13 cellular contexts compared by ENCODE assay signal in the genomic region with DNA sequence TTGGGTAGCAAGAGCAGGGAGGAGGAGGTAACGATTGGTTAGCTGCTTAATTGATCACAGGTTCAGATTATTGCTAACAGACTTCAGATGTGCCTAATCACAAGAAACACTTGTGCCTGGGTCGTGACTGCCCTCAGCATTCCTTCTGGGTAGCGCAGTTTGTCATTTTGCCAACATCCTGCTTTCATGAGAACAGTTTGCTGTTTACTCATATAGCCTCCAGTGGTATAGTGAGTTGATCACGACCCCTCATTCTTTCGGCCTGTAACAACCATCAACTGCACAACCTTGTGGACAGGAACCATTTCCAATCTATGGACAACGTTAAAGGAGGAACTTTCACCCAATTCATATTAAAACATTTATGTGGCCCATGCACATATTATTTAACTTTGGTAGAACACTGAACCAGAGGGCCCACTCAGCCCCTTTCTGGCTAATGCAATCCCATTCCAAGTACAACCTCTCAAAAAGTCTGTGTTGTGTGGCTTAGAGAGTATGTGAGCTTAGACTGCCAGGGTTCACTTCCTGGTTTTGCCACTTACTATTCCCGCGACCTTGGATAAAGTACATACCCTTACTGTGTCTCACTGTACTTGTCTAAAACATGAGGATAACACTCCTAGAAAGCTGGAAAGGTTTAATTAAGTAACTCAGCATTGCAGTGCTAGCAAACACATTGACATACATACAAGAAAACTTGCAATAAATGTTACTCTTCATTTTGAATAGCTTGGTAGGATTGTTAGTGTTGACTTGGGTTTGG.
DNase-seq lines count a peak whose midpoint lies in the region; ATAC-seq and TF ChIP-seq lines count a peak whose summit lies in the region.
"Had no signal": no experiment of that assay in that cellular context is flagged by ENCODE, and none has a peak within 500 bp of the region (broad histone marks: within the 10 kb centered on the region; RNA-seq: fewer than 3 reads in every experiment).

No MANE protein-coding gene starts in this region.

- ATAC-seq in GM21723 (IDR thresholded peaks at IDR 0.05; ENCODE audit: unreplicated experiment) (no peak), HG03354 (IDR thresholded peaks at IDR 0.05; ENCODE audit: poor library complexity, severe bottlenecking, unreplicated experiment) (no peak)

- DNase-seq in HFF-Myc (ENCODE audit: extremely low read depth, low read depth) (peak; percentile 94), amniotic epithelial cell (ENCODE audit: low read depth) (peak; percentile 39), foreskin melanocyte (peak; percentile 86), retinal pigment epithelial cell (ENCODE audit: low read depth) (peak; percentile 11), NCI-H82 treated with DMSO at 0.1 percent for 48 hours (lab: John Stamatoyannopoulos, UW; ENCODE audit: unreplicated experiment) (no peak)
- DNase-seq: activated CD4-positive, alpha-beta T cell treated with anti-CD3 and anti-CD28 coated beads, Interleukin-2, amount 10 ng/mL, durations not matched to agents 7 days and 5 days; COR-L47; Kasumi-1; naive B cell; OCI-M1 had no signal

- H3K4me3 ChIP-seq in HFF-Myc (replicated peaks; ENCODE audit: low read depth, low read length) (no peak overlapping the region), retinal pigment epithelial cell (ENCODE audit: low read length) (no peak overlapping the region)
- H3K4me3 ChIP-seq: smooth muscle cell had no signal

- TF ChIP-seq CTCF in HFF-Myc (IDR thresholded peaks at IDR 0.05; ENCODE audit: low read depth, low read length, missing control alignments) (no peak), retinal pigment epithelial cell (conservative IDR thresholded peaks at IDR 0.05; ENCODE audit: low read depth, low read length) (no peak)
